In the genomic region with DNA sequence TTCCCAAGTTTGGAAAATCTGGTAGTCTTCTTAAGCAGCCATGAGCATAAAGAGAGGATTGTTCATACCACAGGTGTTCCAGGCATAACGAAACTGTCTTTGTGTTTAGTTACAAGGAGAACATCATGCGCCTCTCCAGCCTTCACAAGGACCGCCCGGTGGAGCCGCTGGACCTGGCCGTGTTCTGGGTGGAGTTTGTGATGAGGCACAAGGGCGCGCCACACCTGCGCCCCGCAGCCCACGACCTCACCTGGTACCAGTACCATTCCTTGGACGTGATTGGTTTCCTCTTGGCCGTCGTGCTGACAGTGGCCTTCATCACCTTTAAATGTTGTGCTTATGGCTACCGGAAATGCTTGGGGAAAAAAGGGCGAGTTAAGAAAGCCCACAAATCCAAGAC, we compare ENCODE assay signal across 9 cellular contexts. TPM values are rescaled to one million over a fixed set of nuclear protein-coding genes. Genes with fewer than 3 reads are reported as not detected.
"Had no signal": no experiment of that assay in that cellular context is flagged by ENCODE, and none has a peak within 500 bp of the region (broad histone marks: within the 10 kb centered on the region; RNA-seq: fewer than 3 reads in every experiment).

No MANE protein-coding gene starts in this region.

- FAIRE-seq: G401.6, GM12878, GM12891, GM12892, GM18507, GM19239 had no signal

- DNase-seq: GDM1, GF-D8 had no signal

- H3K4me3 ChIP-seq: GM12878 had no signal

RNA-seq across cellular contexts. Expression of a gene that starts 6.0 kb away (rescaled TPM):
- total RNA-seq: G401, GM12878 had no signal

RNA-seq across cellular contexts. Expression of a gene that starts 12.1 kb away (rescaled TPM):
- total RNA-seq: G401, GM12878 had no signal

RNA-seq across cellular contexts. Expression of a gene that starts 43.3 kb away (rescaled TPM):
- total RNA-seq: G401, GM12878 had no signal

RNA-seq across cellular contexts. Expression of a gene that starts 53.6 kb away (rescaled TPM):
- total RNA-seq: G401, GM12878 had no signal

RNA-seq across cellular contexts. Expression of a gene that starts 59.4 kb away (rescaled TPM):
- total RNA-seq: G401, GM12878 had no signal
